2 cellular contexts compared by ENCODE assay signal in the genomic region with DNA sequence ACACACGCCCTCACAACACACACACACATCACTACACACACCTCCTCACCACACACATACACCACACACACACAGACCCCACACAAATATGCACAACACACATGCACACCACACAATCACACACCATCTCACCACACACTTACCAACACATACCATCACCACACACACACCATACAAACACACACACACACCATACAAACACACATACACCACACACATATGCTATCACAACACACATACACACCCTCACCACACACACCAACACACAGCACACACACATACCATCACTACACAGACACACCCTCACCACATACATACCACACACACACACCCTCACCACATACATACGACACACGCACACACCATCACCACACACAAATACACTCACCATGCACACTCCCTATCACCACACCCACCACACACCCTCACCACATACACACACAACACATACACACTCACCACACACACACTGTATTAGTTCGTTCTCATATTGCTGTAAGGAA.
TF ChIP-seq lines count a peak whose summit lies in the region.

No MANE protein-coding gene starts in this region.

TF ChIP-seq in HEK293, 187 proteins besides CTCF, POLR2A, EP300 and RAD21:
- TF ChIP-seq ZNF302 (tag by site-specific recombination; IDR thresholded peaks at IDR 0.05; ENCODE audit: low read depth) (peak; percentile 30; the same call in 1 of the 2 replicates), ZNF843 (tag by site-specific recombination; IDR thresholded peaks at IDR 0.05) (0 out of 2 replicates have a peak, but pooled peaks have one; percentile 43), ZNF211 (tag by site-specific recombination; IDR thresholded peaks at IDR 0.05; ENCODE audit: low read depth) (peak; percentile 24; the same call in 1 of the 2 replicates), ZNF133 (tag by site-specific recombination; IDR thresholded peaks at IDR 0.05) (0 out of 2 replicates have a peak, but pooled peaks have one; percentile 6), ZNF239 (tag by site-specific recombination; IDR thresholded peaks at IDR 0.05) (peak; percentile 83; the same call in 1 of the 2 replicates), ZBTB17 (tag by site-specific recombination; IDR thresholded peaks at IDR 0.05) (no peak), ZNF311 (tag by site-specific recombination; IDR thresholded peaks at IDR 0.05; ENCODE audit: borderline replicate concordance) (0 out of 2 replicates have a peak, but pooled peaks have one; percentile 32), ZNF830 (tag by site-specific recombination; IDR thresholded peaks at IDR 0.05; ENCODE audit: low read depth) (no peak), ZNF670 (tag by site-specific recombination; IDR thresholded peaks at IDR 0.05; ENCODE audit: low read depth) (peak; percentile 70; the same call in 1 of the 2 replicates), ZEB2 (tag by site-specific recombination; IDR thresholded peaks at IDR 0.05) (no peak), RBAK (tag by site-specific recombination; IDR thresholded peaks at IDR 0.05) (no peak), ZBTB8A (tag by site-specific recombination; IDR thresholded peaks at IDR 0.05) (no peak), ZNF114 (tag by site-specific recombination; IDR thresholded peaks at IDR 0.05) (0 out of 2 replicates have a peak, but pooled peaks have one; percentile 41)
- TF ChIP-seq, protein P1, sequence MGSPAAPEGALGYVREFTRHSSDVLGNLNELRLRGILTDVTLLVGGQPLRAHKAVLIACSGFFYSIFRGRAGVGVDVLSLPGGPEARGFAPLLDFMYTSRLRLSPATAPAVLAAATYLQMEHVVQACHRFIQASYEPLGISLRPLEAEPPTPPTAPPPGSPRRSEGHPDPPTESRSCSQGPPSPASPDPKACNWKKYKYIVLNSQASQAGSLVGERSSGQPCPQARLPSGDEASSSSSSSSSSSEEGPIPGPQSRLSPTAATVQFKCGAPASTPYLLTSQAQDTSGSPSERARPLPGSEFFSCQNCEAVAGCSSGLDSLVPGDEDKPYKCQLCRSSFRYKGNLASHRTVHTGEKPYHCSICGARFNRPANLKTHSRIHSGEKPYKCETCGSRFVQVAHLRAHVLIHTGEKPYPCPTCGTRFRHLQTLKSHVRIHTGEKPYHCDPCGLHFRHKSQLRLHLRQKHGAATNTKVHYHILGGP (tag by site-specific recombination; IDR thresholded peaks at IDR 0.05) = no peak
- TF ChIP-seq, protein P2, sequence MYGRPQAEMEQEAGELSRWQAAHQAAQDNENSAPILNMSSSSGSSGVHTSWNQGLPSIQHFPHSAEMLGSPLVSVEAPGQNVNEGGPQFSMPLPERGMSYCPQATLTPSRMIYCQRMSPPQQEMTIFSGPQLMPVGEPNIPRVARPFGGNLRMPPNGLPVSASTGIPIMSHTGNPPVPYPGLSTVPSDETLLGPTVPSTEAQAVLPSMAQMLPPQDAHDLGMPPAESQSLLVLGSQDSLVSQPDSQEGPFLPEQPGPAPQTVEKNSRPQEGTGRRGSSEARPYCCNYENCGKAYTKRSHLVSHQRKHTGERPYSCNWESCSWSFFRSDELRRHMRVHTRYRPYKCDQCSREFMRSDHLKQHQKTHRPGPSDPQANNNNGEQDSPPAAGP (tag by site-specific recombination; IDR thresholded peaks at IDR 0.05) = no peak
- TF ChIP-seq, protein P3, sequence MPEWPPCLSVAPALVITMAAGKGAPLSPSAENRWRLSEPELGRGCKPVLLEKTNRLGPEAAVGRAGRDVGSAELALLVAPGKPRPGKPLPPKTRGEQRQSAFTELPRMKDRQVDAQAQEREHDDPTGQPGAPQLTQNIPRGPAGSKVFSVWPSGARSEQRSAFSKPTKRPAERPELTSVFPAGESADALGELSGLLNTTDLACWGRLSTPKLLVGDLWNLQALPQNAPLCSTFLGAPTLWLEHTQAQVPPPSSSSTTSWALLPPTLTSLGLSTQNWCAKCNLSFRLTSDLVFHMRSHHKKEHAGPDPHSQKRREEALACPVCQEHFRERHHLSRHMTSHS (tag by site-specific recombination; IDR thresholded peaks at IDR 0.05) = no peak
- TF ChIP-seq, protein P4, sequence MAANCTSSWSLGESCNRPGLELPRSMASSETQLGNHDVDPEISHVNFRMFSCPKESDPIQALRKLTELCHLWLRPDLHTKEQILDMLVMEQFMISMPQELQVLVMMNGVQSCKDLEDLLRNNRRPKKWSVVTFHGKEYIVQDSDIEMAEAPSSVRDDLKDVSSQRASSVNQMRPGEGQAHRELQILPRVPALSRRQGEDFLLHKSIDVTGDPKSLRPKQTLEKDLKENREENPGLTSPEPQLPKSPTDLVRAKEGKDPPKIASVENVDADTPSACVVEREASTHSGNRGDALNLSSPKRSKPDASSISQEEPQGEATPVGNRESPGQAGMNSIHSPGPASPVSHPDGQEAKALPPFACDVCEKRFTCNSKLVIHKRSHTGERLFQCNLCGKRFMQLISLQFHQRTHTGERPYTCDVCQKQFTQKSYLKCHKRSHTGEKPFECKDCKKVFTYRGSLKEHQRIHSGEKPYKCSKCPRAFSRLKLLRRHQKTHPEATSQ (tag by site-specific recombination; IDR thresholded peaks at IDR 0.05) = no peak
- TF ChIP-seq, protein P5, sequence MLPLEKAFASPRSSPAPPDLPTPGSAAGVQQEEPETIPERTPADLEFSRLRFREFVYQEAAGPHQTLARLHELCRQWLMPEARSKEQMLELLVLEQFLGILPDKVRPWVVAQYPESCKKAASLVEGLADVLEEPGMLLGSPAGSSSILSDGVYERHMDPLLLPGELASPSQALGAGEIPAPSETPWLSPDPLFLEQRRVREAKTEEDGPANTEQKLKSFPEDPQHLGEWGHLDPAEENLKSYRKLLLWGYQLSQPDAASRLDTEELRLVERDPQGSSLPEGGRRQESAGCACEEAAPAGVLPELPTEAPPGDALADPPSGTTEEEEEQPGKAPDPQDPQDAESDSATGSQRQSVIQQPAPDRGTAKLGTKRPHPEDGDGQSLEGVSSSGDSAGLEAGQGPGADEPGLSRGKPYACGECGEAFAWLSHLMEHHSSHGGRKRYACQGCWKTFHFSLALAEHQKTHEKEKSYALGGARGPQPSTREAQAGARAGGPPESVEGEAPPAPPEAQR (tag by site-specific recombination; IDR thresholded peaks at IDR 0.05) = no peak
TF ChIP-seq in HEK293: peak in this region for 8.

TF ChIP-seq in H1, 55 proteins besides CTCF, POLR2A, EP300 and RAD21:
- TF ChIP-seq JUN (IDR thresholded peaks at IDR 0.05; ENCODE audit: low read depth, low read length) = no peak
- TF ChIP-seq KDM1A (IDR thresholded peaks at IDR 0.05; ENCODE audit: borderline replicate concordance, low read length) = no peak
